14 cellular contexts compared by ENCODE assay signal in genomic region chr1:7387053-7387861, GRCh38.
DNase-seq lines count a peak whose midpoint lies in the region; ATAC-seq and TF ChIP-seq lines count a peak whose summit lies in the region.
"Had no signal": no experiment of that assay in that cellular context is flagged by ENCODE, and none has a peak within 500 bp of the region (broad histone marks: within the 10 kb centered on the region; RNA-seq: fewer than 3 reads in every experiment).

No MANE protein-coding gene starts in this region.

- H3K79me2 ChIP-seq in trophoblast cell (ENCODE audit: control insufficient read depth, insufficient read depth, low read length, poor library complexity): no peaks in the 10 kb centered on the region

- no peak for TF ChIP-seq CTCF in epithelial cell of esophagus (IDR thresholded peaks at IDR 0.05; ENCODE audit: insufficient read depth, low read depth, low read length, missing control alignments)

- peak overlapping the region; percentile 51 for H4K91ac ChIP-seq in trophoblast cell (ENCODE audit: low read depth, low read length)

- H3K79me1 ChIP-seq in trophoblast cell (ENCODE audit: low read length): peaks cover 5% of the 10 kb centered on the region

- peak overlapping the region; percentile 45 for H4K8ac ChIP-seq in trophoblast cell (ENCODE audit: low read depth, low read length)

- H3K9me3 ChIP-seq in trophoblast cell (ENCODE audit: insufficient read depth, low read depth, low read length): peaks cover 3% of the 10 kb centered on the region

- H4K12ac ChIP-seq in trophoblast cell (ENCODE audit: low read depth, low read length): no peak overlapping the region

- H3K9ac ChIP-seq in trophoblast cell (ENCODE audit: low read length): no peak overlapping the region

- WGBS in trophoblast cell (ENCODE audit: extremely low coverage, insufficient coverage, insufficient read length): no CpG with 5 or more reads among the region's 8 CpGs

- H2BK12ac ChIP-seq in trophoblast cell (ENCODE audit: low read length): peak overlapping the region; percentile 21

- peak overlapping the region; percentile 69 for H2BK120ac ChIP-seq in trophoblast cell (ENCODE audit: insufficient read depth, low read length, poor library complexity)

- ATAC-seq in HG02938 (IDR thresholded peaks at IDR 0.05; ENCODE audit: unreplicated experiment): no peak
- ATAC-seq: stimulated activated naive CD8-positive, alpha-beta T cell treated with anti-CD3 and anti-CD28 coated beads, Interleukin-15, amount 100 ng/mL, for 72 hours had no signal

- no peaks in the 10 kb centered on the region for H3K27me3 ChIP-seq in trophoblast cell (ENCODE audit: insufficient read depth, low read length)
- H3K27me3 ChIP-seq: cardiac muscle cell had no signal

- no peak overlapping the region for H2AFZ ChIP-seq in trophoblast cell (ENCODE audit: insufficient read depth, low read length, poor library complexity)

- H3K36me3 ChIP-seq in trophoblast cell (ENCODE audit: control insufficient read depth in 1 of 2, insufficient read depth in 2 of 2, low read length in 2 of 2): no peaks in the 10 kb centered on the region
- H3K36me3 ChIP-seq: cardiac muscle cell had no signal

- H3K4me3 ChIP-seq in epithelial cell of esophagus (ENCODE audit: low read length) (no peak overlapping the region), trophoblast cell (ENCODE audit: low read depth, low read length) (no peak overlapping the region)
- H3K4me3 ChIP-seq: cardiac muscle cell had no signal

- no peak overlapping the region for H3K4me2 ChIP-seq in trophoblast cell (ENCODE audit: low read length)

- DNase-seq in DMS79 treated with DMSO at 0.1 percent for 48 hours (lab: John Stamatoyannopoulos, UW) (peak; percentile 52), NCI-H526 treated with DMSO at 0.1 percent for 48 hours (lab: John Stamatoyannopoulos, UW) (peak; percentile 32), epithelial cell of esophagus (ENCODE audit: low read depth) (peak; percentile 55), trophoblast cell (peak; percentile 51 to 89), substantia nigra (lab: John Stamatoyannopoulos, UW) (no peak), activated gamma-delta T cell (lab: John Stamatoyannopoulos, UW) (no peak), KG1 (lab: John Stamatoyannopoulos, UW) (no peak)
- DNase-seq: GF-D8; NCI-H1930; retina; stimulated activated naive CD8-positive, alpha-beta T cell treated with anti-CD3 and anti-CD28 coated beads, Interleukin-15, amount 100 ng/mL, for 72 hours; SW 1271 had no signal

- H2AK5ac ChIP-seq in trophoblast cell (ENCODE audit: low read length): peak overlapping the region; percentile 84

- peaks cover 12 to 22% of the 10 kb centered on the region in 2 experiments for H3K4me1 ChIP-seq in trophoblast cell (ENCODE audit: control insufficient read depth in 1 of 2, insufficient read depth in 2 of 2, low read length in 2 of 2)

- peak overlapping the region; percentile 23 for H2BK5ac ChIP-seq in trophoblast cell (ENCODE audit: low read depth, low read length, poor library complexity)

- H3K23ac ChIP-seq in trophoblast cell (ENCODE audit: low read length): no peak overlapping the region

- no peak overlapping the region for H3K14ac ChIP-seq in trophoblast cell (ENCODE audit: low read length)

- H3K18ac ChIP-seq in trophoblast cell (ENCODE audit: low read length): peak overlapping the region; percentile 5

- H3K4ac ChIP-seq in trophoblast cell (ENCODE audit: low read depth, low read length): no peak overlapping the region

- H3K27ac ChIP-seq in trophoblast cell (ENCODE audit: low read depth, low read length): no peak overlapping the region
- H3K27ac ChIP-seq in substantia nigra (ENCODE audit: low read depth, low read length, poor library complexity, severe bottlenecking): no peak overlapping the region
- H3K27ac ChIP-seq: cardiac muscle cell had no signal

Comparison
In these comparisons a context has a peak if more than half of its experiments do, and no peak if none do; other contexts are left out.
1. DNase-seq: peak in DMS79 treated with DMSO at 0.1 percent for 48 hours (single experiment), NCI-H526 treated with DMSO at 0.1 percent for 48 hours (single experiment), epithelial cell of esophagus (single experiment) and trophoblast cell (2 of 2); none in substantia nigra (0 of 49), activated gamma-delta T cell (single experiment) and KG1 (single experiment).